Comparison of ENCODE assay signal across 12 cellular contexts in the genomic region with DNA sequence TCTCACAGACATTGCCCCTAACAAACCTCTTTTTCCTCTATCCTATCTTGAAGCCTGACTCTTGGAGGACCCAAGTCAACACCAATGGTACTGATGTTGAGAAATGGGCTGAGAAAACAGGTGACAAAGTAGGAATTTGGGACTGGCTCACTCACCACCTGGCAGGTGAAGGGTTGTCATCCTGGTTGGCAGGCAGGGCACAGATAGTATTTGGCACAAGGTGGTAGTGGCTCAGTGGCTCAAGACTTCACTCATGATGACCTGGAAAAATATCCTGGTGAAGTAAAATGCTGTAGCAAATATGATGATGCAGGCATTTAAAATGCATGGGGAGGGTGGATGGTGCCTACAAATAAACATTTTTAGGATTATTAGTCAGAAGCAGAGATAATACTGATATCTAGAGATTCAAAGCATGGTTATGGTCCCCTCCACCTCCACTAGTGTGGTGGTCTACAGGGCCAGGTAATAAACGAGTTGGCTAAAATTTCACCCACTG.
"Had no signal": no experiment of that assay in that cellular context is flagged by ENCODE, and none has a peak within 500 bp of the region (broad histone marks: within the 10 kb centered on the region; RNA-seq: fewer than 3 reads in every experiment).

No MANE protein-coding gene starts in this region.

- H3K9me3 ChIP-seq: thyroid gland, uterus had no signal

- ATAC-seq: activated T-cell treated with anti-CD3 and anti-CD28 coated beads, Interleukin-2, amount 50 U/mL, for 72 hours had no signal

- H2AFZ ChIP-seq: hepatocyte had no signal

- H3K27me3 ChIP-seq: hepatocyte, thyroid gland, uterus had no signal

- H3K36me3 ChIP-seq: thyroid gland, uterus had no signal

- DNase-seq: activated CD4-positive, alpha-beta T cell treated with anti-CD3 and anti-CD28 coated beads, Interleukin-2, amount 50 U/mL, for 4 hours; activated naive CD4-positive, alpha-beta T cell; activated T-cell treated with anti-CD3 and anti-CD28 coated beads, Interleukin-2, amount 50 U/mL, for 72 hours; effector memory CD4-positive, alpha-beta T cell; kidney; stimulated activated CD4-positive, alpha-beta T cell treated with anti-CD3 and anti-CD28 coated beads, Interleukin-4, amount 100 ng/mL, for 1 hour; stimulated activated CD8-positive, alpha-beta memory T cell treated with anti-CD3 and anti-CD28 coated beads, Interleukin-4, amount 100 ng/mL, for 48 hours; thyroid gland; uterus had no signal

- H3K4me1 ChIP-seq: uterus had no signal

- H3K4me3 Mint-ChIP-seq: T-helper 2 cell treated with Interferon-gamma antibody and Interleukin-4, amounts not matched to agents 5 μg/mL and 100 μg/mL, for 36 hours had no signal

- H3K4me2 ChIP-seq: hepatocyte had no signal

- H3K27ac Mint-ChIP-seq: activated T-cell treated with anti-CD3 and anti-CD28 coated beads, Interleukin-2, amount 50 U/mL, for 72 hours; T-helper 2 cell treated with Interferon-gamma antibody and Interleukin-4, amounts not matched to agents 5 μg/mL and 100 μg/mL, for 36 hours had no signal

- H3K9me3 Mint-ChIP-seq: activated T-cell treated with anti-CD3 and anti-CD28 coated beads, Interleukin-2, amount 50 U/mL, for 72 hours; T-helper 2 cell treated with Interferon-gamma antibody and Interleukin-4, amounts not matched to agents 5 μg/mL and 100 μg/mL, for 36 hours had no signal

- H3K4me3 ChIP-seq: coronary artery, hepatocyte, thyroid gland, uterus had no signal

- H3K27ac ChIP-seq: hepatocyte, thyroid gland, uterus had no signal
